In genomic region chr18:12645751-12646203, GRCh38 we compare ENCODE assay signal across 10 cellular contexts. TPM values are rescaled to one million over a fixed set of nuclear protein-coding genes. Genes with fewer than 3 reads are reported as not detected.
DNase-seq lines count a peak whose midpoint lies in the region; ATAC-seq and TF ChIP-seq lines count a peak whose summit lies in the region.
"Had no signal": no experiment of that assay in that cellular context is flagged by ENCODE, and none has a peak within 500 bp of the region (broad histone marks: within the 10 kb centered on the region; RNA-seq: fewer than 3 reads in every experiment).

No MANE protein-coding gene starts in this region.

- H3K4me3 ChIP-seq in right lobe of liver: no peak overlapping the region
- H3K4me3 ChIP-seq in upper lobe of left lung: no peak overlapping the region
- no peak overlapping the region for H3K4me3 ChIP-seq in CD8-positive, alpha-beta T cell (ENCODE audit: low read depth, low read length)

- H3K4me3 Mint-ChIP-seq in natural killer cell (no peak overlapping the region), T-helper 17 cell (no peak overlapping the region)
- H3K4me3 Mint-ChIP-seq in CD8-positive, alpha-beta T cell: no peak overlapping the region
- H3K4me3 Mint-ChIP-seq: activated naive CD8-positive, alpha-beta T cell treated with anti-CD3 and anti-CD28 coated beads, Interleukin-2, amount 10 ng/mL, durations not matched to agents 7 days and 5 days had no signal

- peaks cover 0 to 5% of the 10 kb centered on the region in 2 donors for H3K27me3 Mint-ChIP-seq in natural killer cell (ENCODE audit: low read depth in 2 of 2)
- peaks cover 35% of the 10 kb centered on the region for H3K27me3 Mint-ChIP-seq in T-helper 17 cell
- H3K27me3 Mint-ChIP-seq in CD8-positive, alpha-beta T cell (ENCODE audit: low read depth): peaks cover 15% of the 10 kb centered on the region

- H3K4me1 Mint-ChIP-seq in natural killer cell (no peaks in the 10 kb centered on the region), T-helper 17 cell (peaks cover 1% of the 10 kb centered on the region)
- H3K4me1 Mint-ChIP-seq in CD8-positive, alpha-beta T cell (ENCODE audit: low read depth): no peaks in the 10 kb centered on the region
- H3K4me1 Mint-ChIP-seq: activated naive CD8-positive, alpha-beta T cell treated with anti-CD3 and anti-CD28 coated beads, Interleukin-2, amount 10 ng/mL, durations not matched to agents 7 days and 5 days had no signal

- TF ChIP-seq CTCF in right lobe of liver (IDR thresholded peaks at IDR 0.05) (no peak), upper lobe of left lung (IDR thresholded peaks at IDR 0.05) (no peak), natural killer cell (IDR thresholded peaks at IDR 0.05) (no peak)
- TF ChIP-seq CTCF in CD8-positive, alpha-beta T cell (IDR thresholded peaks at IDR 0.05): no peak

- H3K27ac Mint-ChIP-seq in natural killer cell (no peak overlapping the region), T-helper 17 cell (no peak overlapping the region)
- H3K27ac Mint-ChIP-seq in CD8-positive, alpha-beta T cell: no peak overlapping the region
- H3K27ac Mint-ChIP-seq: activated naive CD8-positive, alpha-beta T cell treated with anti-CD3 and anti-CD28 coated beads, Interleukin-2, amount 10 ng/mL, durations not matched to agents 7 days and 5 days had no signal

- ATAC-seq in right lobe of liver (peak in 3 of 4 donors; percentile 56 to 85 (median 83)), upper lobe of left lung (ENCODE audit: low FRiP score in 2 of 2) (peak; percentile 71 to 93), natural killer cell (no peak), T-helper 17 cell (no peak)
- ATAC-seq in CD8-positive, alpha-beta T cell: no peak

- 38% methylated on average over 5 of the region's 10 CpGs for WGBS in right lobe of liver (ENCODE audit: insufficient coverage, low coverage, low lambda C conversion rate, missing lambda C conversion rate)
- 52 to 58% methylated on average over 10 of the region's 10 CpGs for WGBS in upper lobe of left lung, 2 donors

- no peaks in the 10 kb centered on the region for H3K4me1 ChIP-seq in right lobe of liver
- H3K4me1 ChIP-seq in upper lobe of left lung: peaks cover 0 to 15% (median 7%) of the 10 kb centered on the region in 4 donors
- H3K4me1 ChIP-seq in CD8-positive, alpha-beta T cell (ENCODE audit: insufficient read depth, low read length): no peaks in the 10 kb centered on the region

- TF ChIP-seq POLR2A in right lobe of liver (IDR thresholded peaks at IDR 0.05) (no peak), upper lobe of left lung (IDR thresholded peaks at IDR 0.05) (peak in 1 of 4 donors; percentile 37)

- H3K9me3 Mint-ChIP-seq in natural killer cell: no peaks in the 10 kb centered on the region
- H3K9me3 Mint-ChIP-seq in CD8-positive, alpha-beta T cell: no peaks in the 10 kb centered on the region
- H3K9me3 Mint-ChIP-seq: activated naive CD8-positive, alpha-beta T cell treated with anti-CD3 and anti-CD28 coated beads, Interleukin-2, amount 10 ng/mL, durations not matched to agents 7 days and 5 days had no signal

- DNase-seq in NCI-H2196 (lab: John Stamatoyannopoulos, UW; ENCODE audit: unreplicated experiment) (peak; percentile 81), dermis microvascular lymphatic vessel endothelial cell (ENCODE audit: low read depth in 2 of 2) (peak; percentile 58 to 80), right lobe of liver (peak in 1 of 3 donors; percentile 62), upper lobe of left lung (peak in 1 of 2 donors; percentile 85), natural killer cell (no peak), T-helper 17 cell (no peak)
- DNase-seq in CD8-positive, alpha-beta T cell: no peak
- DNase-seq: activated naive CD8-positive, alpha-beta T cell treated with anti-CD3 and anti-CD28 coated beads, Interleukin-2, amount 10 ng/mL, durations not matched to agents 7 days and 5 days; H7; stimulated activated CD4-positive, alpha-beta T cell treated with anti-CD3 and anti-CD28 coated beads, Interleukin-15, amount 100 ng/mL, for 24 hours had no signal

- H3K27me3 ChIP-seq in right lobe of liver: no peaks in the 10 kb centered on the region
- no peaks in the 10 kb centered on the region for H3K27me3 ChIP-seq in upper lobe of left lung
- H3K27me3 ChIP-seq in CD8-positive, alpha-beta T cell (ENCODE audit: insufficient read depth, low read length): no peaks in the 10 kb centered on the region

- TF ChIP-seq EP300 in upper lobe of left lung (IDR thresholded peaks at IDR 0.05): peak in 1 of 4 donors; percentile 95

- intact Hi-C loops in right lobe of liver (cut with DNase I) (loop anchor here in 1 of 2 donors (10.0 kb wide), 1 partner anchor 91 kb away; no protein-coding TSS in a partner anchor), natural killer cell (cut with micrococcal nuclease) (no loop called here)
- intact Hi-C loops in CD8-positive, alpha-beta T cell (cut with DNase I, micrococcal nuclease): no loop called here

- no peak overlapping the region for H3K27ac ChIP-seq in right lobe of liver
- H3K27ac ChIP-seq in upper lobe of left lung: peak overlapping the region in 2 of 4 donors; percentile 18 to 52
- H3K27ac ChIP-seq in CD8-positive, alpha-beta T cell (ENCODE audit: low read depth, low read length): no peak overlapping the region

- H3K9me3 ChIP-seq in right lobe of liver (no peaks in the 10 kb centered on the region), upper lobe of left lung (no peaks in the 10 kb centered on the region), T-helper 17 cell (ENCODE audit: control insufficient read depth, low read length, poor library complexity, severe bottlenecking) (no peaks in the 10 kb centered on the region)
- no peaks in the 10 kb centered on the region for H3K9me3 ChIP-seq in CD8-positive, alpha-beta T cell (ENCODE audit: low read length)

- CTCF ChIA-PET in CD8-positive, alpha-beta T cell (lab: Charles Lee): no interaction called here

- H3K36me3 Mint-ChIP-seq in natural killer cell: no peaks in the 10 kb centered on the region
- H3K36me3 Mint-ChIP-seq in T-helper 17 cell (ENCODE audit: low read depth): peaks cover 6% of the 10 kb centered on the region
- H3K36me3 Mint-ChIP-seq in CD8-positive, alpha-beta T cell: no peaks in the 10 kb centered on the region
- H3K36me3 Mint-ChIP-seq: activated naive CD8-positive, alpha-beta T cell treated with anti-CD3 and anti-CD28 coated beads, Interleukin-2, amount 10 ng/mL, durations not matched to agents 7 days and 5 days had no signal

- POLR2A ChIA-PET in CD8-positive, alpha-beta T cell (lab: Charles Lee): no interaction called here

- H3K36me3 ChIP-seq in right lobe of liver (no peaks in the 10 kb centered on the region), upper lobe of left lung (no peaks in the 10 kb centered on the region)
- no peaks in the 10 kb centered on the region for H3K36me3 ChIP-seq in CD8-positive, alpha-beta T cell (ENCODE audit: insufficient read depth, low read length)

RNA-seq across cellular contexts. Expression of gene SPIRE1, which starts 12.1 kb away (rescaled TPM):
- total RNA-seq in dermis microvascular lymphatic vessel endothelial cell: 15.7 and 16.6 TPM in 2 replicates
- 10 to 100 TPM in 3 of 6 experiments, 1 to 10 TPM in 3; 2.2 to 19.1 (median 7.9) TPM for total RNA-seq in right lobe of liver
- total RNA-seq in upper lobe of left lung: 10 to 100 TPM; 33.9 to 76.7 (median 59.6) TPM
- 1 to 10 TPM; 4.8 to 6.7 (median 5.4) TPM for total RNA-seq in natural killer cell
- total RNA-seq in T-helper 17 cell: 1 to 10 TPM; 1.1 to 3.5 TPM
- under 1 TPM; 0.57 to 0.69 TPM for total RNA-seq in CD8-positive, alpha-beta T cell

RNA-seq across cellular contexts. Expression of gene CEP76, which starts 56.7 kb away (rescaled TPM):
- 13.4 and 14.6 TPM in 2 replicates for total RNA-seq in dermis microvascular lymphatic vessel endothelial cell
- 1 to 10 TPM; 2.1 to 5.6 (median 3.7) TPM for total RNA-seq in right lobe of liver
- total RNA-seq in upper lobe of left lung: 10 to 100 TPM in 1 of 6 donors, 1 to 10 TPM in 5; 3.9 to 18.9 (median 5.4) TPM
- total RNA-seq in natural killer cell: 1 to 10 TPM; 6.4 to 9.8 (median 8.8) TPM
- 10 to 100 TPM in 1 of 2 donors, 1 to 10 TPM in 1; 8.9 to 10.5 TPM for total RNA-seq in T-helper 17 cell
- 10 to 100 TPM; 10.9 to 11.0 TPM for total RNA-seq in CD8-positive, alpha-beta T cell

RNA-seq across cellular contexts. Expression of gene PSMG2, which starts 57.1 kb away (rescaled TPM):
- total RNA-seq in dermis microvascular lymphatic vessel endothelial cell (66.0 and 76.9 TPM in 2 replicates), right lobe of liver (10 to 100 TPM; 27.2 to 37.4 (median 30.7) TPM), upper lobe of left lung (10 to 100 TPM; 28.0 to 84.0 (median 62.6) TPM), natural killer cell (10 to 100 TPM; 56.7 to 63.4 (median 62.8) TPM), T-helper 17 cell (10 to 100 TPM; 49.6 to 60.7 TPM)
- total RNA-seq in CD8-positive, alpha-beta T cell: 10 to 100 TPM; 80.3 to 81.7 TPM

Comparison
In these comparisons a context has a peak if more than half of its experiments do, and no peak if none do; other contexts are left out.
1. DNase-seq: peak in NCI-H2196 (single experiment) and dermis microvascular lymphatic vessel endothelial cell (2 of 2); none in natural killer cell (single experiment), T-helper 17 cell (0 of 3) and CD8-positive, alpha-beta T cell (0 of 7).
2. ATAC-seq: peak in right lobe of liver (3 of 4) and upper lobe of left lung (2 of 2); none in natural killer cell (0 of 3), T-helper 17 cell (single experiment) and CD8-positive, alpha-beta T cell (single experiment).